ENCODE assay signal across 8 cellular contexts in genomic region chr21:45555557-45556301, GRCh38. TPM values are rescaled to one million over a fixed set of nuclear protein-coding genes. Genes with fewer than 3 reads are reported as not detected.
DNase-seq lines count a peak whose midpoint lies in the region; ATAC-seq, FAIRE-seq and TF ChIP-seq lines count a peak whose summit lies in the region.

No MANE protein-coding gene starts in this region.

- H3K4me1 ChIP-seq in A549 (peaks cover 18% of the 10 kb centered on the region), MM.1S (ENCODE audit: low read length) (no peaks in the 10 kb centered on the region), small intestine (ENCODE audit: control insufficient read depth in 2 of 2, insufficient read depth in 1 of 2, low read depth in 1 of 2, low read length in 1 of 2) (peaks cover 0 to 6% of the 10 kb centered on the region in 2 donors)

- H3K27ac ChIP-seq in A549 (peak overlapping the region; percentile 87 to 95), MM.1S (ENCODE audit: low read length) (no peak overlapping the region; the same call in 1 of the 2 replicates), caudate nucleus (ENCODE audit: low read depth, low read length) (peak overlapping the region; percentile 52), small intestine (ENCODE audit: low read depth in 1 of 2, low read length in 1 of 2) (peak overlapping the region; percentile 62 to 83)

- POLR2A ChIA-PET in A549 (lab: Yijun Ruan, JAX): interaction anchor here (0.6 to 1.6 kb wide), 7 partner anchors 15 to 285 kb away, joined by 3 to 9 read pairs (median 3); no protein-coding TSS in a partner anchor

- ATAC-seq in A549: peak; percentile 84 to 93

- H3K9me3 ChIP-seq in A549: no peaks in the 10 kb centered on the region
- H3K9me3 ChIP-seq in MM.1S (replicated peaks; ENCODE audit: insufficient read depth, low read length): no peaks in the 10 kb centered on the region
- H3K9me3 ChIP-seq in small intestine (ENCODE audit: control insufficient read depth, low read depth): no peaks in the 10 kb centered on the region

- FAIRE-seq in A549 (lab: Jason Lieb, UNC) (no peak), small intestine (lab: Jason Lieb, UNC) (no peak)

- H3K79me2 ChIP-seq in MM.1S (ENCODE audit: low read length): no peaks in the 10 kb centered on the region

- TF ChIP-seq RAD21 in A549 (conservative IDR thresholded peaks at IDR 0.05 in 1 of 2, IDR thresholded peaks at IDR 0.05 in 1 of 2): peak; percentile 70 to 77

- peaks cover 6% of the 10 kb centered on the region for H3F3A ChIP-seq in MM.1S (ENCODE audit: insufficient read depth, low read length)

- H2AFZ ChIP-seq in MM.1S (ENCODE audit: low read length): peak overlapping the region; percentile 100

- TF ChIP-seq POLR2A in A549 (IDR thresholded peaks at IDR 0.05; ENCODE audit: low read length): peak; percentile 18; the same call in 1 of the 2 replicates

- DNase-seq in A549 (ENCODE audit: low read depth in 1 of 2, low spot score in 1 of 2) (peak; percentile 91 to 92), GM13977 (ENCODE audit: low spot score) (peak; percentile 95), MM.1S (peak; percentile 96), UCSD-AML1 (lab: John Stamatoyannopoulos, UW; ENCODE audit: unreplicated experiment) (peak; percentile 84), caudate nucleus (lab: John Stamatoyannopoulos, UW) (peak in 40 of 61 donors; percentile 21 to 82 (median 58)), iPS-NIHi11 (ENCODE audit: low spot score) (peak; percentile 96), small intestine (peak; percentile 81), NAMALWA (ENCODE audit: low spot score) (no peak)

- 3% methylated on average over 5 of the region's 62 CpGs for WGBS in A549 (ENCODE audit: missing lambda C conversion rate)
- 2 to 7% (median 2%) methylated on average over 38 to 62 of the region's 62 CpGs for WGBS in small intestine, 3 donors

- peak overlapping the region; percentile 56 for H3K4me3 ChIP-seq in A549
- H3K4me3 ChIP-seq in MM.1S (ENCODE audit: low read length): peak overlapping the region; percentile 84
- peak overlapping the region in 1 of 2 donors; percentile 50 for H3K4me3 ChIP-seq in small intestine (ENCODE audit: low read depth in 1 of 2, low read length in 2 of 2)

- peak overlapping the region; percentile 65 for H3K9ac ChIP-seq in MM.1S (ENCODE audit: low read length)

- H3K4me2 ChIP-seq in A549 (peak overlapping the region; percentile 79), MM.1S (ENCODE audit: low read depth, low read length) (peak overlapping the region; percentile 100)

- H3K36me3 ChIP-seq in MM.1S (replicated peaks; ENCODE audit: insufficient read depth, low read length): no peaks in the 10 kb centered on the region
- no peaks in the 10 kb centered on the region for H3K36me3 ChIP-seq in small intestine (ENCODE audit: control insufficient read depth in 2 of 2, insufficient read depth in 2 of 2, low read length in 2 of 2)

- no peaks in the 10 kb centered on the region for H4K20me1 ChIP-seq in MM.1S (ENCODE audit: insufficient read depth, low read length)

- H3K27me3 ChIP-seq in MM.1S (replicated peaks; ENCODE audit: insufficient read depth, low read length) (peaks cover 56% of the 10 kb centered on the region), small intestine (ENCODE audit: control insufficient read depth in 2 of 2, insufficient read depth in 2 of 2, low read length in 2 of 2) (no peaks in the 10 kb centered on the region)

- no peak for TF ChIP-seq EP300 in A549 (IDR thresholded peaks at IDR 0.05)

- TF ChIP-seq CTCF in A549 (IDR thresholded peaks at IDR 0.05): peak; percentile 73
- peak; percentile 91 for TF ChIP-seq CTCF in GM13977 (IDR thresholded peaks at IDR 0.05; ENCODE audit: extremely low read depth, insufficient read depth, missing control alignments)
- TF ChIP-seq CTCF in MM.1S (IDR thresholded peaks at IDR 0.05; ENCODE audit: low read length): peak; percentile 99

- CTCF ChIA-PET in A549 (lab: Yijun Ruan, JAX): interaction anchor here (0.7 to 2.3 kb wide), 40 partner anchors 9 to 415 kb away, joined by 3 to 53 read pairs (median 4); partner anchors contain the start of gene POFUT2

- in situ Hi-C loops in GM13977 (cut with MboI; ENCODE audit: low pct_unique_long_range_greater_than_20kb, low sequenced_read_pairs, unreplicated experiment): loop anchor here (25.0 kb wide), 1 partner anchor 282 kb away; no protein-coding TSS in a partner anchor

- H3K9me2 ChIP-seq in MM.1S (replicated peaks; ENCODE audit: insufficient read depth, low read length): no peaks in the 10 kb centered on the region

TF ChIP-seq in A549, 52 proteins besides CTCF, POLR2A, EP300 and RAD21 (continues in another document):
- TF ChIP-seq, protein P1, sequence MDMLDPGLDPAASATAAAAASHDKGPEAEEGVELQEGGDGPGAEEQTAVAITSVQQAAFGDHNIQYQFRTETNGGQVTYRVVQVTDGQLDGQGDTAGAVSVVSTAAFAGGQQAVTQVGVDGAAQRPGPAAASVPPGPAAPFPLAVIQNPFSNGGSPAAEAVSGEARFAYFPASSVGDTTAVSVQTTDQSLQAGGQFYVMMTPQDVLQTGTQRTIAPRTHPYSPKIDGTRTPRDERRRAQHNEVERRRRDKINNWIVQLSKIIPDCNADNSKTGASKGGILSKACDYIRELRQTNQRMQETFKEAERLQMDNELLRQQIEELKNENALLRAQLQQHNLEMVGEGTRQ (IDR thresholded peaks at IDR 0.05): peak; percentile 51; the same call in 1 of the 2 replicates
- peak; percentile 51; the same call in 1 of the 2 replicates for TF ChIP-seq PHF8 (IDR thresholded peaks at IDR 0.05; ENCODE audit: borderline replicate concordance, low read depth)
- TF ChIP-seq TFCP2L1 (CRISPR knock-in tag; IDR thresholded peaks at IDR 0.05): 0 out of 2 replicates have a peak, but pooled peaks have one; percentile 29
- TF ChIP-seq RNF2 (IDR thresholded peaks at IDR 0.05; ENCODE audit: borderline replicate concordance, low read depth): peak; percentile 74; the same call in 1 of the 2 replicates
- no peak for TF ChIP-seq BCL3 (IDR thresholded peaks at IDR 0.05)
- no peak for TF ChIP-seq RFX5 (IDR thresholded peaks at IDR 0.05)
- TF ChIP-seq, protein P2, sequence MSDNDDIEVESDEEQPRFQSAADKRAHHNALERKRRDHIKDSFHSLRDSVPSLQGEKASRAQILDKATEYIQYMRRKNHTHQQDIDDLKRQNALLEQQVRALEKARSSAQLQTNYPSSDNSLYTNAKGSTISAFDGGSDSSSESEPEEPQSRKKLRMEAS (IDR thresholded peaks at IDR 0.05): peak; percentile 95
- peak; percentile 77 for TF ChIP-seq SMC3 (IDR thresholded peaks at IDR 0.05)
- TF ChIP-seq CHD2 (IDR thresholded peaks at IDR 0.05; ENCODE audit: low read length, partially characterized antibody): no peak
- peak; percentile 86 for TF ChIP-seq E2F6 (IDR thresholded peaks at IDR 0.05; ENCODE audit: borderline replicate concordance, low read depth)
- TF ChIP-seq RCOR1 (IDR thresholded peaks at IDR 0.05; ENCODE audit: low read depth, low read length): no peak
- peak in 1 of 2 experiments; percentile 50; a peak in 2 of 5 replicates for TF ChIP-seq JUN (IDR thresholded peaks at IDR 0.05)
- peak; percentile 58; the same call in 1 of the 2 replicates for TF ChIP-seq HOXB13 (CRISPR knock-in tag; IDR thresholded peaks at IDR 0.05; ENCODE audit: low read depth)
- TF ChIP-seq HOXB5 (CRISPR knock-in tag; IDR thresholded peaks at IDR 0.05): 0 out of 2 replicates have a peak, but pooled peaks have one; percentile 49

RNA-seq across cellular contexts. Expression of gene SLC19A1, which starts 13.5 kb away (rescaled TPM):
- 9.8 and 11.0 TPM in 2 replicates for polyA plus RNA-seq in A549 (2011; rRNA removed)
- 26.6 and 40.5 TPM in 2 replicates for polyA plus RNA-seq in A549 (2012; cell fraction: cytosol; rRNA removed)
- polyA plus RNA-seq in A549 (2012; cell fraction: nucleus; rRNA removed): 78.9 and 138 TPM in 2 replicates
- polyA plus RNA-seq in A549 (2017; fragmentation: RNase III; extraction: RNeasy Plus Mini Kit Qiagen cat#74134 plus additional on column Dnase treatment): 13.8 to 14.0 TPM (median 14.0 TPM) in 3 replicates
- polyA minus RNA-seq in A549 (2011; rRNA and poly(A)+ RNA removed): 8.2 and 11.1 TPM in 2 replicates
- 10 to 100 TPM; 12.6 to 20.8 (median 14.8) TPM for polyA plus RNA-seq in small intestine
